8 cellular contexts compared by ENCODE assay signal in genomic region chr19:57559404-57560025, GRCh38. TPM values are rescaled to one million over a fixed set of nuclear protein-coding genes. Genes with fewer than 3 reads are reported as not detected.
DNase-seq lines count a peak whose midpoint lies in the region; ATAC-seq and TF ChIP-seq lines count a peak whose summit lies in the region.

TSS of gene ZNF550 (minus strand) at chr19:57559863. CDS start at chr19:57559682, 181 bp downstream.

- no peaks in the 10 kb centered on the region for H3K27me3 ChIP-seq in DND-41 (ENCODE audit: insufficient read depth, low read length, poor library complexity)

- DNase-seq in DND-41: peak; percentile 92
- peak; percentile 80 to 87 for DNase-seq in Kasumi-1 (lab: John Stamatoyannopoulos, UW)
- DNase-seq in RWPE1 (ENCODE audit: low spot score): peak; percentile 87
- DNase-seq in activated T-helper 9 cell treated with anti-CD3 and anti-CD28 coated beads, Interleukin-2, amount 50 U/mL, for 16 hours (ENCODE audit: low read depth): peak; percentile 82
- DNase-seq in fibroblast of the aortic adventitia (ENCODE audit: low read depth): peak; percentile 84
- DNase-seq in stimulated activated naive CD4-positive, alpha-beta T cell treated with Interleukin-2 at 50 U/mL for 16 hours (lab: John Stamatoyannopoulos, UW): peak; percentile 86

- H3K9me3 Mint-ChIP-seq in nephron: peaks cover 66% of the 10 kb centered on the region

- peaks cover 59% of the 10 kb centered on the region for H3K36me3 Mint-ChIP-seq in nephron (ENCODE audit: low read depth)

- H3K4me1 Mint-ChIP-seq in nephron: peaks cover 21% of the 10 kb centered on the region

- peak within 1 kb of the TSS; percentile 96 to 100 (median 99) for H3K4me3 Mint-ChIP-seq in nephron

- peak within 1 kb of the TSS; percentile 94 for H2AFZ ChIP-seq in DND-41 (ENCODE audit: low read depth, low read length)

- peaks cover 23% of the 10 kb centered on the region for H3K4me1 ChIP-seq in DND-41 (ENCODE audit: insufficient read depth, low read length)

- CTCF ChIA-PET in RWPE1 (lab: Yijun Ruan, JAX): interaction anchor here (0.7 kb wide), 1 partner anchor 167 kb away, joined by 3 read pairs; no protein-coding TSS in a partner anchor

- H3K36me3 ChIP-seq in DND-41 (ENCODE audit: insufficient read depth, low read length): peaks cover 33% of the 10 kb centered on the region

- peak within 1 kb of the TSS; percentile 73 to 96 for H3K4me3 ChIP-seq in DND-41 (ENCODE audit: low read depth in 1 of 2, low read length in 2 of 2)
- H3K4me3 ChIP-seq in fibroblast of the aortic adventitia (ENCODE audit: low read depth, low read length): peak within 1 kb of the TSS; percentile 95

- peak within 1 kb of the TSS; percentile 93 for H3K4me2 ChIP-seq in DND-41 (ENCODE audit: insufficient read depth, low read length)

- H3K27ac ChIP-seq in DND-41 (ENCODE audit: low read length) (peak within 1 kb of the TSS; percentile 88), RWPE1 (peak within 1 kb of the TSS; percentile 66)

- peak within 1 kb of the TSS; percentile 78 to 92 (median 89) for H3K27ac Mint-ChIP-seq in nephron

- H4K20me1 ChIP-seq in DND-41 (ENCODE audit: insufficient read depth, low read length): peaks cover 2% of the 10 kb centered on the region; the same call in 1 of the 2 replicates

- peaks cover 34% of the 10 kb centered on the region for H3K9me3 ChIP-seq in DND-41 (ENCODE audit: insufficient read depth, low read length, severe bottlenecking)

- peak; percentile 98 for ATAC-seq in DND-41 (ENCODE audit: insufficient read depth, low read depth)
- peak; percentile 96 for ATAC-seq in GM21825 (IDR thresholded peaks at IDR 0.05; ENCODE audit: unreplicated experiment)

- H3K79me2 ChIP-seq in DND-41 (ENCODE audit: insufficient read depth, low read length): peaks cover 36% of the 10 kb centered on the region

- peak within 1 kb of the TSS; percentile 85 for H3K9ac ChIP-seq in DND-41 (ENCODE audit: low read depth, low read length)

- TF ChIP-seq CTCF in DND-41 (IDR thresholded peaks at IDR 0.05; ENCODE audit: borderline replicate concordance, extremely low read depth, low read length, poor library complexity, severe bottlenecking) (no peak), RWPE1 (conservative IDR thresholded peaks at IDR 0.05; ENCODE audit: low read depth) (no peak), fibroblast of the aortic adventitia (IDR thresholded peaks at IDR 0.05; ENCODE audit: insufficient read depth, low read length) (no peak), nephron (IDR thresholded peaks at IDR 0.05; ENCODE audit: unreplicated experiment in 3 of 3) (no peak)

- no peaks in the 10 kb centered on the region for H3K27me3 Mint-ChIP-seq in nephron (ENCODE audit: low read depth)

- POLR2A ChIA-PET in RWPE1 (lab: Yijun Ruan, JAX; ENCODE audit: low non-redundant PET): no interaction called here

RNA-seq across cellular contexts. Expression of gene ZNF550, which starts in this region (rescaled TPM):
- total RNA-seq in fibroblast of the aortic adventitia (ENCODE audit: low replicate concordance): 2.1 and 7.8 TPM in 2 replicates

Comparison
In these comparisons a context has a peak if more than half of its experiments do, and no peak if none do; other contexts are left out.
1. Peak in every context shown above with its lines: DNase-seq, ATAC-seq, H3K4me3 ChIP-seq and H3K27ac ChIP-seq.